ENCODE assay signal across 36 cellular contexts in genomic region chr16:78285437-78285917, GRCh38.
"Had no signal": no experiment of that assay in that cellular context is flagged by ENCODE, and none has a peak within 500 bp of the region (broad histone marks: within the 10 kb centered on the region; RNA-seq: fewer than 3 reads in every experiment).

No MANE protein-coding gene starts in this region.

- H3K4me3 ChIP-seq: PC-9 had no signal

- FAIRE-seq: RCC 7860 had no signal

- H3K27ac ChIP-seq: brain microvascular endothelial cell, KMS-11, PC-9, RWPE1, VCaP had no signal

- H3K36me3 ChIP-seq: brain microvascular endothelial cell had no signal

- DNase-seq: activated B cell treated with CpG ODN at 0.5 μM for 24 hours; activated CD4-positive, alpha-beta memory T cell treated with anti-CD3 and anti-CD28 coated beads, Interleukin-2, amount 10 ng/mL, durations not matched to agents 7 days and 5 days; activated CD4-positive, alpha-beta T cell treated with anti-CD3 and anti-CD28 coated beads for 4 hours; activated CD4-positive, CD25-positive, alpha-beta regulatory T cell treated with anti-CD3 and anti-CD28 coated beads, Interleukin-2, amount 50 U/mL, for 72 hours; activated CD8-positive, alpha-beta memory T cell treated with anti-CD3 and anti-CD28 coated beads for 24 hours; activated CD8-positive, alpha-beta memory T cell treated with anti-CD3 and anti-CD28 coated beads, Interleukin-2, amount 10 ng/mL, durations not matched to agents 7 days and 5 days; activated CD8-positive, alpha-beta memory T cell treated with anti-CD3 and anti-CD28 coated beads, Interleukin-2, amount 50 U/mL, for 48 hours; activated effector memory CD4-positive, alpha-beta T cell treated with Interleukin-2 at 50 U/mL for 16 hours; activated naive CD4-positive, alpha-beta T cell treated with anti-CD3 and anti-CD28 coated beads, Interleukin-2, amount 50 U/mL, for 16 hours; activated naive CD8-positive, alpha-beta T cell treated with anti-CD3 and anti-CD28 coated beads for 36 hours; activated T-cell treated with anti-CD3 and anti-CD28 coated beads, Interleukin-2, amount 50 U/mL, for 48 hours; amniotic stem cell; aorta; brain microvascular endothelial cell; central memory CD4-positive, alpha-beta T cell; NCI-H1092 treated with DMSO at 0.1 percent for 48 hours; NCI-H1417; NCI-H146; NCI-H187; NCI-H2081; NCI-H345; NCI-H510A; NCI-H526; NCI-H748 treated with DMSO at 0.1 percent for 48 hours; NK-92 treated with Interleukin-12 subunit alpha and Interleukin-12 subunit beta, amount 100 ng/mL, for 24 hours; PC-9; SIG-M5; SW 1271; T-helper 1 cell; T-helper 2 cell; T-helper 9 cell had no signal

- ATAC-seq: activated CD8-positive, alpha-beta memory T cell treated with anti-CD3 and anti-CD28 coated beads, Interleukin-2, amount 10 ng/mL, durations not matched to agents 7 days and 5 days; Right ventricle myocardium inferior had no signal

- H3K9ac ChIP-seq: KMS-11 had no signal

- H3K27me3 ChIP-seq: brain microvascular endothelial cell had no signal
